ENCODE assay signal across 8 cellular contexts in the genomic region with DNA sequence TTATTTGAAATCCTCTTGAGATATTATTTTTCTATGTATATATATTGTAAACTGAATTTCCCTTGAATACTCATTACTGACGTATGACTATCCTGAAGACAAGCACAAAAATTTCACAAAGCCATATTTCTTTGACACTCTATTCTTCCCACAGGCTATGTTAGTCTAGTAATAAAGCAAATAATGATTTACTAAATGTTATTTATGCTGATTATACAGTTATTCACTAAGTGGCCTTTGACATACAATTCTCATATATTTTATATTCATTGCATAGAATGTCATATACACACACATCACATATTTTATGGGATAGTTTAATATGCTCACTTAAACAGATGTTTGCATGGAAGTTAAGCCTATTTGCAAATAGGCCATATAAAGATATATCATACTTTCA.
"Had no signal": no experiment of that assay in that cellular context is flagged by ENCODE, and none has a peak within 500 bp of the region (broad histone marks: within the 10 kb centered on the region; RNA-seq: fewer than 3 reads in every experiment).

No MANE protein-coding gene starts in this region.

- H3K36me3 ChIP-seq: HAP-1 had no signal

- ATAC-seq: HCT116 had no signal

- H3K9ac ChIP-seq: GM23248 had no signal

- DNase-seq: GM23248, GOT3, H7, HFFc6, KG1 had no signal

- H3K9me3 ChIP-seq: HAP-1 had no signal

- H3K4me1 ChIP-seq: HAP-1 had no signal

- H3K27ac ChIP-seq: GM23248, HL-60 had no signal

- H3K4me3 ChIP-seq: GM23248, HAP-1 had no signal

- H2AFZ ChIP-seq: GM23248 had no signal
